1 cellular context compared by ENCODE assay signal in the genomic region with DNA sequence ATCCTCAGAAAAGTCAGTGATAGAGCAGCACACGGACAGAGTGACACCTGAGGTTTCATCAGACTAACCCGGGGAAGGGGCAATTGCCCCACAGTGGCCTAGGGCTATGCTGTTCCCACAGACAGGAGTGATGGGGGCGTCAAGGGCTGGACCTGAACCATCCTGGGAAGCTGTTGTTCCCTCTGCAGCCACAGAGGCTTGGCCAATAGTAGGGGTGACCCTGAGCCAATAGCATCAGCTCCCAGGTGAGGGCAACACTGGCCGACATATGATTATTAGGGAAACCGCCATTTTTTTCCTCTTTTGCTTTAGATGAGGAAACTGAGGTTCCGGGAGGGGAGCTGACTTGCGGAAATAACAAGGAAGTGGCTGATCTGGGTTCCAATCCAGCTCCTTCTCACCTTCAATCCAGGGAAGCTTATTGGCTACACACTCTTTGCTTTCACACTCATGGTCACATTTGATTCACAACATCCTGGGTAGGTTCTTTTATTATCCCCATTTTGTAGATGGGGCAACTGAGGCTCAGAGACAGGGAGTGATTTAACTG.
TF ChIP-seq lines count a peak whose summit lies in the region.

No MANE protein-coding gene starts in this region.

TF ChIP-seq in GM23338, 12 proteins besides CTCF, POLR2A, EP300 and RAD21 (continued from another document):
- TF ChIP-seq, protein P1, sequence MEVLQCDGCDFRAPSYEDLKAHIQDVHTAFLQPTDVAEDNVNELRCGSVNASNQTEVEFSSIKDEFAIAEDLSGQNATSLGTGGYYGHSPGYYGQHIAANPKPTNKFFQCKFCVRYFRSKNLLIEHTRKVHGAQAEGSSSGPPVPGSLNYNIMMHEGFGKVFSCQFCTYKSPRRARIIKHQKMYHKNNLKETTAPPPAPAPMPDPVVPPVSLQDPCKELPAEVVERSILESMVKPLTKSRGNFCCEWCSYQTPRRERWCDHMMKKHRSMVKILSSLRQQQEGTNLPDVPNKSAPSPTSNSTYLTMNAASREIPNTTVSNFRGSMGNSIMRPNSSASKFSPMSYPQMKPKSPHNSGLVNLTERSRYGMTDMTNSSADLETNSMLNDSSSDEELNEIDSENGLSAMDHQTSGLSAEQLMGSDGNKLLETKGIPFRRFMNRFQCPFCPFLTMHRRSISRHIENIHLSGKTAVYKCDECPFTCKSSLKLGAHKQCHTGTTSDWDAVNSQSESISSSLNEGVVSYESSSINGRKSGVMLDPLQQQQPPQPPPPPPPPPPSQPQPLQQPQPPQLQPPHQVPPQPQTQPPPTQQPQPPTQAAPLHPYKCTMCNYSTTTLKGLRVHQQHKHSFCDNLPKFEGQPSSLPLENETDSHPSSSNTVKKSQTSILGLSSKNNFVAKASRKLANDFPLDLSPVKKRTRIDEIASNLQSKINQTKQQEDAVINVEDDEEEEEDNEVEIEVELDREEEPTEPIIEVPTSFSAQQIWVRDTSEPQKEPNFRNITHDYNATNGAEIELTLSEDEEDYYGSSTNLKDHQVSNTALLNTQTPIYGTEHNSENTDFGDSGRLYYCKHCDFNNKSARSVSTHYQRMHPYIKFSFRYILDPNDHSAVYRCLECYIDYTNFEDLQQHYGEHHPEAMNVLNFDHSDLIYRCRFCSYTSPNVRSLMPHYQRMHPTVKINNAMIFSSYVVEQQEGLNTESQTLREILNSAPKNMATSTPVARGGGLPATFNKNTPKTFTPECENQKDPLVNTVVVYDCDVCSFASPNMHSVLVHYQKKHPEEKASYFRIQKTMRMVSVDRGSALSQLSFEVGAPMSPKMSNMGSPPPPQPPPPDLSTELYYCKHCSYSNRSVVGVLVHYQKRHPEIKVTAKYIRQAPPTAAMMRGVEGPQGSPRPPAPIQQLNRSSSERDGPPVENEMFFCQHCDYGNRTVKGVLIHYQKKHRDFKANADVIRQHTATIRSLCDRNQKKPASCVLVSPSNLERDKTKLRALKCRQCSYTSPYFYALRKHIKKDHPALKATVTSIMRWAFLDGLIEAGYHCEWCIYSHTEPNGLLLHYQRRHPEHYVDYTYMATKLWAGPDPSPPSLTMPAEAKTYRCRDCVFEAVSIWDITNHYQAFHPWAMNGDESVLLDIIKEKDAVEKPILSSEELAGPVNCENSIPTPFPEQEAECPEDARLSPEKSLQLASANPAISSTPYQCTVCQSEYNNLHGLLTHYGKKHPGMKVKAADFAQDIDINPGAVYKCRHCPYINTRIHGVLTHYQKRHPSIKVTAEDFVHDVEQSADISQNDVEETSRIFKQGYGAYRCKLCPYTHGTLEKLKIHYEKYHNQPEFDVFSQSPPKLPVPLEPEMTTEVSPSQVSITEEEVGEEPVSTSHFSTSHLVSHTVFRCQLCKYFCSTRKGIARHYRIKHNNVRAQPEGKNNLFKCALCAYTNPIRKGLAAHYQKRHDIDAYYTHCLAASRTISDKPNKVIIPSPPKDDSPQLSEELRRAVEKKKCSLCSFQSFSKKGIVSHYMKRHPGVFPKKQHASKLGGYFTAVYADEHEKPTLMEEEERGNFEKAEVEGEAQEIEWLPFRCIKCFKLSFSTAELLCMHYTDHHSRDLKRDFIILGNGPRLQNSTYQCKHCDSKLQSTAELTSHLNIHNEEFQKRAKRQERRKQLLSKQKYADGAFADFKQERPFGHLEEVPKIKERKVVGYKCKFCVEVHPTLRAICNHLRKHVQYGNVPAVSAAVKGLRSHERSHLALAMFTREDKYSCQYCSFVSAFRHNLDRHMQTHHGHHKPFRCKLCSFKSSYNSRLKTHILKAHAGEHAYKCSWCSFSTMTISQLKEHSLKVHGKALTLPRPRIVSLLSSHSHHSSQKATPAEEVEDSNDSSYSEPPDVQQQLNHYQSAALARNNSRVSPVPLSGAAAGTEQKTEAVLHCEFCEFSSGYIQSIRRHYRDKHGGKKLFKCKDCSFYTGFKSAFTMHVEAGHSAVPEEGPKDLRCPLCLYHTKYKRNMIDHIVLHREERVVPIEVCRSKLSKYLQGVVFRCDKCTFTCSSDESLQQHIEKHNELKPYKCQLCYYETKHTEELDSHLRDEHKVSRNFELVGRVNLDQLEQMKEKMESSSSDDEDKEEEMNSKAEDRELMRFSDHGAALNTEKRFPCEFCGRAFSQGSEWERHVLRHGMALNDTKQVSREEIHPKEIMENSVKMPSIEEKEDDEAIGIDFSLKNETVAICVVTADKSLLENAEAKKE (CRISPR knock-in tag; IDR thresholded peaks at IDR 0.05), result no peak
- TF ChIP-seq EZH2 (IDR thresholded peaks at IDR 0.05; ENCODE audit: low read depth, unreplicated experiment) (no peak), STAT1 (IDR thresholded peaks at IDR 0.05; ENCODE audit: unreplicated experiment) (no peak), CREB1 (CRISPR knock-in tag; IDR thresholded peaks at IDR 0.05; ENCODE audit: low read depth) (no peak), ZNF114 (CRISPR knock-in tag; IDR thresholded peaks at IDR 0.05) (no peak), POLR2AphosphoS5 (IDR thresholded peaks at IDR 0.05; ENCODE audit: low read depth) (no peak)
- TF ChIP-seq, protein P2, sequence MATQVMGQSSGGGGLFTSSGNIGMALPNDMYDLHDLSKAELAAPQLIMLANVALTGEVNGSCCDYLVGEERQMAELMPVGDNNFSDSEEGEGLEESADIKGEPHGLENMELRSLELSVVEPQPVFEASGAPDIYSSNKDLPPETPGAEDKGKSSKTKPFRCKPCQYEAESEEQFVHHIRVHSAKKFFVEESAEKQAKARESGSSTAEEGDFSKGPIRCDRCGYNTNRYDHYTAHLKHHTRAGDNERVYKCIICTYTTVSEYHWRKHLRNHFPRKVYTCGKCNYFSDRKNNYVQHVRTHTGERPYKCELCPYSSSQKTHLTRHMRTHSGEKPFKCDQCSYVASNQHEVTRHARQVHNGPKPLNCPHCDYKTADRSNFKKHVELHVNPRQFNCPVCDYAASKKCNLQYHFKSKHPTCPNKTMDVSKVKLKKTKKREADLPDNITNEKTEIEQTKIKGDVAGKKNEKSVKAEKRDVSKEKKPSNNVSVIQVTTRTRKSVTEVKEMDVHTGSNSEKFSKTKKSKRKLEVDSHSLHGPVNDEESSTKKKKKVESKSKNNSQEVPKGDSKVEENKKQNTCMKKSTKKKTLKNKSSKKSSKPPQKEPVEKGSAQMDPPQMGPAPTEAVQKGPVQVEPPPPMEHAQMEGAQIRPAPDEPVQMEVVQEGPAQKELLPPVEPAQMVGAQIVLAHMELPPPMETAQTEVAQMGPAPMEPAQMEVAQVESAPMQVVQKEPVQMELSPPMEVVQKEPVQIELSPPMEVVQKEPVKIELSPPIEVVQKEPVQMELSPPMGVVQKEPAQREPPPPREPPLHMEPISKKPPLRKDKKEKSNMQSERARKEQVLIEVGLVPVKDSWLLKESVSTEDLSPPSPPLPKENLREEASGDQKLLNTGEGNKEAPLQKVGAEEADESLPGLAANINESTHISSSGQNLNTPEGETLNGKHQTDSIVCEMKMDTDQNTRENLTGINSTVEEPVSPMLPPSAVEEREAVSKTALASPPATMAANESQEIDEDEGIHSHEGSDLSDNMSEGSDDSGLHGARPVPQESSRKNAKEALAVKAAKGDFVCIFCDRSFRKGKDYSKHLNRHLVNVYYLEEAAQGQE (IDR thresholded peaks at IDR 0.05; ENCODE audit: unreplicated experiment), result no peak
TF ChIP-seq in GM23338: peak in this region for 0.
